ENCODE assay signal across 2 cellular contexts in genomic region chr10:99539120-99539519, GRCh38.
A peak's percentile ranks its signal among the peaks of the same experiment; 100 is the strongest.
TF ChIP-seq lines count a peak whose summit lies in the region.

No MANE protein-coding gene starts in this region.

TF ChIP-seq in HEK293, 187 proteins besides CTCF, POLR2A, EP300 and RAD21:
- TF ChIP-seq BCL6B (tag by site-specific recombination; IDR thresholded peaks at IDR 0.05) (no peak), ZNF664 (tag by site-specific recombination; IDR thresholded peaks at IDR 0.05) (peak; percentile 83), GLIS1 (tag by site-specific recombination; IDR thresholded peaks at IDR 0.05) (0 out of 2 replicates have a peak, but pooled peaks have one; percentile 8), ZNF600 (tag by site-specific recombination; IDR thresholded peaks at IDR 0.05) (peak; percentile 87), ZSCAN18 (tag by site-specific recombination; IDR thresholded peaks at IDR 0.05) (no peak)

TF ChIP-seq in H1, 55 proteins besides CTCF, POLR2A, EP300 and RAD21:
- TF ChIP-seq SUZ12 (IDR thresholded peaks at IDR 0.05; ENCODE audit: low read length) (peak; percentile 80; the same call in 1 of the 2 replicates), EZH2 (IDR thresholded peaks at IDR 0.05; ENCODE audit: low read depth, low read length, severe bottlenecking) (peak; percentile 73), PHF8 (conservative IDR thresholded peaks at IDR 0.05; ENCODE audit: low read depth, low read length) (no peak)
TF ChIP-seq in H1: peak in this region for 2.
